Comparison of ENCODE assay signal across 1 cellular context in the genomic region with DNA sequence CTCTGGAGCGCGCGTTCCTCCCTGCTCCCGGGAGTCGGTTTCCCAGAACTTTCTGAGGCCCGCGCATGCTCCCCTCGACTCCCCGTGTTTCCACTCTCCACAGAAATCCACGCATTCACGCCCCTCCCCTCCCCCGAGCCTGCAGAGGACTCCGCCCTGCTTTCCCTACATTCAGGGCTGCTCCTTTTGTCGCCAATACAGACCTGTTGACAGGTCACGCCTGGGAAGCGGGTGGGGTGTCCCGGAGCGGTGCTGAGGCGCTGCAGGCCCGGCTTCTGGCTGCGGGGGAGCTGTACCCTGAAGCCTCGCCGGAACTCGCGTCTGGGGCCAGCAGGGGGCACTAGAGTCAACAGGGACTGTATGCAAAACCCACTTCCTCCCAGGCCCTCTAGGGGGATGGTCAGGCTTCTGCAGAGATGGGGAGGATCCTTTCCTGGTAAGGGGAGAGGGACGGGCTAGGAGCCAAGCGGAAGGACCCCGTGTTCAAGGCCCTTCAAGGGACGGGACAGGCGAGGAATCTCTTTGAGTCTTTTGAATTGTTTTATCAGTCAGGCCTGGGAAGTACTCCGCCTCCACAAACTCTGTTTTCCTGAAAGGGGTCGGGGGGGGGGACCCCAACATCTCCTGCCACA.
TF ChIP-seq lines count a peak whose summit lies in the region.

A gene with protein sequence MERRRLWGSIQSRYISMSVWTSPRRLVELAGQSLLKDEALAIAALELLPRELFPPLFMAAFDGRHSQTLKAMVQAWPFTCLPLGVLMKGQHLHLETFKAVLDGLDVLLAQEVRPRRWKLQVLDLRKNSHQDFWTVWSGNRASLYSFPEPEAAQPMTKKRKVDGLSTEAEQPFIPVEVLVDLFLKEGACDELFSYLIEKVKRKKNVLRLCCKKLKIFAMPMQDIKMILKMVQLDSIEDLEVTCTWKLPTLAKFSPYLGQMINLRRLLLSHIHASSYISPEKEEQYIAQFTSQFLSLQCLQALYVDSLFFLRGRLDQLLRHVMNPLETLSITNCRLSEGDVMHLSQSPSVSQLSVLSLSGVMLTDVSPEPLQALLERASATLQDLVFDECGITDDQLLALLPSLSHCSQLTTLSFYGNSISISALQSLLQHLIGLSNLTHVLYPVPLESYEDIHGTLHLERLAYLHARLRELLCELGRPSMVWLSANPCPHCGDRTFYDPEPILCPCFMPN (minus strand): TSS at position 294 of the 632 bp plus-strand sequence. CDS start 2,433 bp downstream, outside the sequence.

TF ChIP-seq in IMR-90, 13 proteins besides CTCF, POLR2A, EP300 and RAD21 (continued from another document):
- no peak for TF ChIP-seq MAFK (IDR thresholded peaks at IDR 0.05; ENCODE audit: low read depth, low read length)
- no peak for TF ChIP-seq MAZ (IDR thresholded peaks at IDR 0.05; ENCODE audit: borderline replicate concordance, low read depth, low read length)
- no peak for TF ChIP-seq BHLHE40 (IDR thresholded peaks at IDR 0.05; ENCODE audit: low read depth, low read length)
- no peak for TF ChIP-seq SMC3 (IDR thresholded peaks at IDR 0.05; ENCODE audit: low read depth, low read length)
